3 cellular contexts compared by ENCODE assay signal in genomic region chr7:55736641-55737221, GRCh38.
A peak's percentile ranks its signal among the peaks of the same experiment; 100 is the strongest.
DNase-seq lines count a peak whose midpoint lies in the region; ATAC-seq, FAIRE-seq and TF ChIP-seq lines count a peak whose summit lies in the region.
"Not testable (repeated sequence)": the region's sequence is repeated elsewhere in the genome, so short reads cannot be mapped to it uniquely, and the experiment has no call there.

No MANE protein-coding gene starts in this region.

- H4K20me1 ChIP-seq in K562 (replicated peaks; ENCODE audit: control insufficient read depth, insufficient read depth, low read length); HepG2 (ENCODE audit: insufficient read depth, low read length): not testable (repeated sequence)

- not testable (repeated sequence) for TF ChIP-seq POLR2A in K562 (conservative IDR thresholded peaks at IDR 0.05); HepG2 (IDR thresholded peaks at IDR 0.05; ENCODE audit: insufficient read depth in 1 of 2, low read depth in 2 of 2, low read length in 2 of 2)

- H3K9me1 ChIP-seq in K562 (ENCODE audit: control insufficient read depth, insufficient read depth, low read length): not testable (repeated sequence)

- TF ChIP-seq CTCF in K562 (IDR thresholded peaks at IDR 0.05 in 2 of 3, conservative IDR thresholded peaks at IDR 0.05 in 1 of 3; ENCODE audit: insufficient read depth in 2 of 3, low read depth in 1 of 3, low read length in 3 of 3); HepG2 (CRISPR knock-in tag; IDR thresholded peaks at IDR 0.05): not testable (repeated sequence)

- H3K9ac ChIP-seq in K562 (ENCODE audit: insufficient read depth in 1 of 2, low read depth in 2 of 2, low read length in 2 of 2); HepG2 (ENCODE audit: insufficient read depth, low read depth, low read length): not testable (repeated sequence)

- CTCF ChIA-PET in K562 (lab: Yijun Ruan, JAX; ENCODE audit: low intra/inter-chr PET ratio); HepG2 (lab: Yijun Ruan, JAX; ENCODE audit: low intra/inter-chr PET ratio, low total read pairs): not testable (repeated sequence)

- POLR2A ChIA-PET in K562 (lab: Yijun Ruan, JAX); HepG2 (lab: Yijun Ruan, JAX): not testable (repeated sequence)

- not testable (repeated sequence) for H3K79me2 ChIP-seq in K562 (ENCODE audit: control insufficient read depth, insufficient read depth, low read length); HepG2 (ENCODE audit: insufficient read depth, low read length)

- not testable (repeated sequence) for H3K27me3 ChIP-seq in K562 (ENCODE audit: control insufficient read depth in 2 of 2, insufficient read depth in 2 of 2, low read length in 2 of 2); HepG2 (ENCODE audit: control insufficient read depth in 1 of 2, insufficient read depth in 2 of 2, low read length in 2 of 2)

- peak; percentile 0 for DNase-seq in D341Med (ENCODE audit: low spot score)
- DNase-seq in K562 (ENCODE audit: extremely low read depth in 1 of 4, low spot score in 3 of 4): not testable (repeated sequence)
- peak; percentile 6 for DNase-seq in HepG2 (ENCODE audit: low spot score)

- H3K4me3 ChIP-seq in K562: not testable (repeated sequence)
- H3K4me3 ChIP-seq in HepG2 (replicated peaks in 1 of 3; ENCODE audit: insufficient read depth in 1 of 3, low read depth in 2 of 3, low read length in 3 of 3): 0 out of 6 replicates have a peak overlapping the region, but pooled peaks of 1 of the 3 experiments have one; percentile 21

- intact Hi-C loops in K562 (cut with micrococcal nuclease); HepG2 (cut with micrococcal nuclease; ENCODE audit: unreplicated experiment): not testable (repeated sequence)

- TF ChIP-seq RAD21 in K562 (CRISPR knock-in tag; conservative IDR thresholded peaks at IDR 0.05 in 1 of 2, IDR thresholded peaks at IDR 0.05 in 1 of 2); HepG2 (CRISPR knock-in tag; IDR thresholded peaks at IDR 0.05): not testable (repeated sequence)

- H3K4me1 ChIP-seq in K562 (replicated peaks in 1 of 2; ENCODE audit: control insufficient read depth in 2 of 2, insufficient read depth in 2 of 2, low read length in 2 of 2): not testable (repeated sequence)
- H3K4me1 ChIP-seq in HepG2 (ENCODE audit: insufficient read depth, low read length): peaks cover 13% of the 10 kb centered on the region; the same call in 1 of the 2 replicates

- not testable (repeated sequence) for H3K9me3 ChIP-seq in K562 (replicated peaks; ENCODE audit: control insufficient read depth, insufficient read depth, low read depth, low read length); HepG2 (ENCODE audit: low read length)

- not testable (repeated sequence) for H3K4me2 ChIP-seq in K562 (ENCODE audit: insufficient read depth, low read length)
- peak overlapping the region; percentile 62 for H3K4me2 ChIP-seq in HepG2 (ENCODE audit: low read depth, low read length)

- in situ Hi-C loops in K562 (cut with MboI); HepG2 (cut with HindIII; ENCODE audit: extremely low pct_ligation_motif_present, low pct_unique_long_range_greater_than_20kb): not testable (repeated sequence)

- H3K36me3 ChIP-seq in K562 (ENCODE audit: control insufficient read depth, insufficient read depth, low read length); HepG2 (replicated peaks in 1 of 2; ENCODE audit: control insufficient read depth in 1 of 2, insufficient read depth in 2 of 2, low read length in 2 of 2): not testable (repeated sequence)

- WGBS in K562 (ENCODE audit: insufficient coverage, low coverage, missing lambda C conversion rate): 64% methylated on average over 6 of the region's 11 CpGs
- 20% methylated on average over 1 of the region's 11 CpGs for whole genome bisulfite sequencing in HepG2 (ENCODE audit: low lambda C conversion rate)

- not testable (repeated sequence) for TF ChIP-seq EP300 in K562 (IDR thresholded peaks at IDR 0.05; ENCODE audit: low read length); HepG2 (IDR thresholded peaks at IDR 0.05; ENCODE audit: low read depth in 2 of 2, low read length in 2 of 2); HepG2 (CRISPR knock-in tag; IDR thresholded peaks at IDR 0.05; ENCODE audit: borderline replicate concordance)

- not testable (repeated sequence) for ATAC-seq in K562
- ATAC-seq in HepG2: peak; percentile 95

- not testable (repeated sequence) for BruUV-seq in K562 (replicated peaks; lab: Mats Ljungman, UMichigan); HepG2 (replicated peaks; lab: Mats Ljungman, UMichigan)

- not testable (repeated sequence) for H2AFZ ChIP-seq in K562 (ENCODE audit: low read depth, low read length); HepG2 (ENCODE audit: low read length)

- not testable (repeated sequence) for FAIRE-seq in K562 (lab: Jason Lieb, UNC); HepG2 (lab: Jason Lieb, UNC)

- H3K27ac ChIP-seq in K562 (ENCODE audit: extremely low read depth, low read depth, low read length); HepG2 (ENCODE audit: extremely low read length, insufficient read depth, low read length): not testable (repeated sequence)

TF ChIP-seq in K562, 482 proteins besides CTCF, POLR2A, EP300 and RAD21:
- TF ChIP-seq PKNOX1 (IDR thresholded peaks at IDR 0.05): peak; percentile 12; the same call in 1 of the 2 replicates

TF ChIP-seq in HepG2, 621 proteins besides CTCF, POLR2A, EP300 and RAD21 (continues in another document):
- peak; percentile 36; the same call in 1 of the 2 replicates for TF ChIP-seq MAX (IDR thresholded peaks at IDR 0.05)
- peak; percentile 48; the same call in 1 of the 2 replicates for TF ChIP-seq ZNF362 (CRISPR knock-in tag; IDR thresholded peaks at IDR 0.05; ENCODE audit: borderline replicate concordance)
- peak; percentile 20; the same call in 1 of the 2 replicates for TF ChIP-seq ARID5B (CRISPR knock-in tag; IDR thresholded peaks at IDR 0.05)
- peak; percentile 69; the same call in 1 of the 2 replicates for TF ChIP-seq RXRA (CRISPR knock-in tag; IDR thresholded peaks at IDR 0.05)
- peak; percentile 68 for TF ChIP-seq NFYB (CRISPR knock-in tag; IDR thresholded peaks at IDR 0.05)
- peak; percentile 80 for TF ChIP-seq PBX2 (CRISPR knock-in tag; IDR thresholded peaks at IDR 0.05)
